Comparison of ENCODE assay signal across 8 cellular contexts in genomic region chr20:9407805-9408421, GRCh38.
DNase-seq lines count a peak whose midpoint lies in the region; ATAC-seq and TF ChIP-seq lines count a peak whose summit lies in the region.

No MANE protein-coding gene starts in this region.

- H3K27ac Mint-ChIP-seq in immature natural killer cell = no peak overlapping the region

- H3K4me1 Mint-ChIP-seq in immature natural killer cell = no peaks in the 10 kb centered on the region

- no peaks in the 10 kb centered on the region for H3K36me3 ChIP-seq in brain microvascular endothelial cell (replicated peaks)

- no peak overlapping the region for H3K4me3 ChIP-seq in brain microvascular endothelial cell (ENCODE audit: low read depth, low read length)

- in situ Hi-C loops in brain microvascular endothelial cell (cut with HindIII; ENCODE audit: low pct_ligation_motif_present, low sequenced_read_pairs) = loop anchor here (25.0 kb wide), 1 partner anchor 204 kb away; no protein-coding TSS in a partner anchor

- H3K27me3 ChIP-seq in brain microvascular endothelial cell (replicated peaks) = no peaks in the 10 kb centered on the region

- H3K4me3 Mint-ChIP-seq in immature natural killer cell = no peak overlapping the region

- no peak overlapping the region for H3K27ac ChIP-seq in brain microvascular endothelial cell

- TF ChIP-seq CTCF in brain microvascular endothelial cell (IDR thresholded peaks at IDR 0.05; ENCODE audit: low read depth, low read length, missing control alignments) = peak; percentile 79

- H3K36me3 Mint-ChIP-seq in immature natural killer cell = no peaks in the 10 kb centered on the region

- no peaks in the 10 kb centered on the region for H3K9me3 Mint-ChIP-seq in immature natural killer cell

- ATAC-seq in GM21825 (IDR thresholded peaks at IDR 0.05; ENCODE audit: unreplicated experiment) = peak; percentile 70

- DNase-seq in NOMO-1 (lab: John Stamatoyannopoulos, UW; ENCODE audit: unreplicated experiment in 2 of 2) (peak; percentile 29 to 62), NOMO-1 treated with dmso at 0.1 percent for 144 hours (lab: John Stamatoyannopoulos, UW; ENCODE audit: unreplicated experiment) (no peak), LoVo (ENCODE audit: low spot score) (peak; percentile 54), SIG-M5 treated with dmso at 0.1 percent for 504 hours (lab: John Stamatoyannopoulos, UW; ENCODE audit: unreplicated experiment) (peak; percentile 69), brain microvascular endothelial cell (peak; percentile 84), immature natural killer cell (peak; percentile 14 to 20 (median 14))
- DNase-seq in stimulated activated CD4-positive, alpha-beta T cell treated with anti-CD3 and anti-CD28 coated beads, Interleukin-15, amount 100 ng/mL, for 48 hours (ENCODE audit: low read depth in 2 of 2) = peak; percentile 4 to 22

- peaks cover 0 to 4% (median 0%) of the 10 kb centered on the region in 3 donors for H3K27me3 Mint-ChIP-seq in immature natural killer cell (ENCODE audit: low read depth in 3 of 3)
